In the genomic region with DNA sequence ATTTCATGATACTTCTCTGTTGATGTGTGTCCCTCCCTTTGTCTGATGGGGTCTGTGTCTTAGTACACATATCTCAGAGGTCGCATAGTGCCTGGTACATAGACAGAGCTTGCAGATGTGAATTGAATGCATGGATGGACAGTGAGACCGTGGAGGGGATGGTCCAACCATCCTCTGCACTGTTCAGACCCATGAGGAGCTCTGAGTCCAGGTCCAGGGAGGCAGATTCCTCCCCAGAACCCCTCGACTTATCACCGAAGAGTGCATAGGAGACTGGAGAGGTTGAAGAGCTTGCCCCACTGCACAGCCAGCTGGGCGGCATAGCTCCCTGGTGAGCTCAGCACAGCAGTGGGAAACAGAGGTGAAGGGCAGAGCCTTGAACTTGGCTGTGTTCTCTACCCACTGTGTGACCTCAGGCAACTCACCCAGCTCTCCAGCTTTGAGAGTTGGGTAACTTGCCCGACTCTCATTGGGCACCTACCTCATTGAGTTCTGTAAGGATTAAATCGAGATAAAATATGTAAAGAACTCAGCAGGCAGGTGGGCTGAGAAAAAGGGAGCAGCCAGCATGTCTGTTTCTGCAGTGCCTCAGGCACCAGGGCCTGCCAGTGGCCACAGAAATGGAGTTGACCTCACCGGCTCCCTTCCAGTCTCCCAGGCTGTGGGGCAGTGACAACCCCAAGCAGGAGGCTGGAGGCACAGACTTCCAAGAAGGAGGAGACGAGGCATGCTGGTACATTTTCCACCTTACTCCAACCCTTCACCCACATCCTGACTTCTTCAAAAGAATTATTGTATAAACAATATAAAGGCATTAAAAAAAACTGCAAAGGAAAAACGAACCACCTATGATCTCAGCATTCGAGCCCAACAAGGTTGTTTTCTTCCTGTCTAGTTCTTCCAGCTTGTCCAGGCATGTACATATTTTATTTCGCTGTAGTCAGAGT, we compare ENCODE assay signal across 1 cellular context.
A peak's percentile ranks its signal among the peaks of the same experiment; 100 is the strongest.
TF ChIP-seq lines count a peak whose summit lies in the region.

No MANE protein-coding gene starts in this region.

TF ChIP-seq in K562, 482 proteins besides CTCF, POLR2A, EP300 and RAD21:
- TF ChIP-seq, protein P1, sequence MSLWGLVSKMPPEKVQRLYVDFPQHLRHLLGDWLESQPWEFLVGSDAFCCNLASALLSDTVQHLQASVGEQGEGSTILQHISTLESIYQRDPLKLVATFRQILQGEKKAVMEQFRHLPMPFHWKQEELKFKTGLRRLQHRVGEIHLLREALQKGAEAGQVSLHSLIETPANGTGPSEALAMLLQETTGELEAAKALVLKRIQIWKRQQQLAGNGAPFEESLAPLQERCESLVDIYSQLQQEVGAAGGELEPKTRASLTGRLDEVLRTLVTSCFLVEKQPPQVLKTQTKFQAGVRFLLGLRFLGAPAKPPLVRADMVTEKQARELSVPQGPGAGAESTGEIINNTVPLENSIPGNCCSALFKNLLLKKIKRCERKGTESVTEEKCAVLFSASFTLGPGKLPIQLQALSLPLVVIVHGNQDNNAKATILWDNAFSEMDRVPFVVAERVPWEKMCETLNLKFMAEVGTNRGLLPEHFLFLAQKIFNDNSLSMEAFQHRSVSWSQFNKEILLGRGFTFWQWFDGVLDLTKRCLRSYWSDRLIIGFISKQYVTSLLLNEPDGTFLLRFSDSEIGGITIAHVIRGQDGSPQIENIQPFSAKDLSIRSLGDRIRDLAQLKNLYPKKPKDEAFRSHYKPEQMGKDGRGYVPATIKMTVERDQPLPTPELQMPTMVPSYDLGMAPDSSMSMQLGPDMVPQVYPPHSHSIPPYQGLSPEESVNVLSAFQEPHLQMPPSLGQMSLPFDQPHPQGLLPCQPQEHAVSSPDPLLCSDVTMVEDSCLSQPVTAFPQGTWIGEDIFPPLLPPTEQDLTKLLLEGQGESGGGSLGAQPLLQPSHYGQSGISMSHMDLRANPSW (CRISPR knock-in tag; IDR thresholded peaks at IDR 0.05): no peak
- TF ChIP-seq, protein P2, sequence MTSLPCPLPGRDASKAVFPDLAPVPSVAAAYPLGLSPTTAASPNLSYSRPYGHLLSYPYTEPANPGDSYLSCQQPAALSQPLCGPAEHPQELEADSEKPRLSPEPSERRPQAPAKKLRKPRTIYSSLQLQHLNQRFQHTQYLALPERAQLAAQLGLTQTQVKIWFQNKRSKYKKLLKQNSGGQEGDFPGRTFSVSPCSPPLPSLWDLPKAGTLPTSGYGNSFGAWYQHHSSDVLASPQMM (CRISPR knock-in tag; IDR thresholded peaks at IDR 0.05): no peak
- TF ChIP-seq, protein P3, sequence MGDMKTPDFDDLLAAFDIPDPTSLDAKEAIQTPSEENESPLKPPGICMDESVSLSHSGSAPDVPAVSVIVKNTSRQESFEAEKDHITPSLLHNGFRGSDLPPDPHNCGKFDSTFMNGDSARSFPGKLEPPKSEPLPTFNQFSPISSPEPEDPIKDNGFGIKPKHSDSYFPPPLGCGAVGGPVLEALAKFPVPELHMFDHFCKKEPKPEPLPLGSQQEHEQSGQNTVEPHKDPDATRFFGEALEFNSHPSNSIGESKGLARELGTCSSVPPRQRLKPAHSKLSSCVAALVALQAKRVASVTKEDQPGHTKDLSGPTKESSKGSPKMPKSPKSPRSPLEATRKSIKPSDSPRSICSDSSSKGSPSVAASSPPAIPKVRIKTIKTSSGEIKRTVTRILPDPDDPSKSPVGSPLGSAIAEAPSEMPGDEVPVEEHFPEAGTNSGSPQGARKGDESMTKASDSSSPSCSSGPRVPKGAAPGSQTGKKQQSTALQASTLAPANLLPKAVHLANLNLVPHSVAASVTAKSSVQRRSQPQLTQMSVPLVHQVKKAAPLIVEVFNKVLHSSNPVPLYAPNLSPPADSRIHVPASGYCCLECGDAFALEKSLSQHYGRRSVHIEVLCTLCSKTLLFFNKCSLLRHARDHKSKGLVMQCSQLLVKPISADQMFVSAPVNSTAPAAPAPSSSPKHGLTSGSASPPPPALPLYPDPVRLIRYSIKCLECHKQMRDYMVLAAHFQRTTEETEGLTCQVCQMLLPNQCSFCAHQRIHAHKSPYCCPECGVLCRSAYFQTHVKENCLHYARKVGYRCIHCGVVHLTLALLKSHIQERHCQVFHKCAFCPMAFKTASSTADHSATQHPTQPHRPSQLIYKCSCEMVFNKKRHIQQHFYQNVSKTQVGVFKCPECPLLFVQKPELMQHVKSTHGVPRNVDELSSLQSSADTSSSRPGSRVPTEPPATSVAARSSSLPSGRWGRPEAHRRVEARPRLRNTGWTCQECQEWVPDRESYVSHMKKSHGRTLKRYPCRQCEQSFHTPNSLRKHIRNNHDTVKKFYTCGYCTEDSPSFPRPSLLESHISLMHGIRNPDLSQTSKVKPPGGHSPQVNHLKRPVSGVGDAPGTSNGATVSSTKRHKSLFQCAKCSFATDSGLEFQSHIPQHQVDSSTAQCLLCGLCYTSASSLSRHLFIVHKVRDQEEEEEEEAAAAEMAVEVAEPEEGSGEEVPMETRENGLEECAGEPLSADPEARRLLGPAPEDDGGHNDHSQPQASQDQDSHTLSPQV (IDR thresholded peaks at IDR 0.05): 0 out of 2 replicates have a peak, but pooled peaks have one; percentile 22
- no peak for TF ChIP-seq ZBTB1 (CRISPR knock-in tag; IDR thresholded peaks at IDR 0.05; ENCODE audit: borderline replicate concordance, low read depth)
- TF ChIP-seq, protein P4, sequence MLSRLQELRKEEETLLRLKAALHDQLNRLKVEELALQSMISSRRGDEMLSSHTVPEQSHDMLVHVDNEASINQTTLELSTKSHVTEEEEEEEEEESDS (CRISPR knock-in tag; IDR thresholded peaks at IDR 0.05): no peak
- TF ChIP-seq NR2C2 (CRISPR knock-in tag; IDR thresholded peaks at IDR 0.05): no peak
- no peak for TF ChIP-seq NR2C2 (tag; IDR thresholded peaks at IDR 0.05)
